Comparison of ENCODE assay signal across 9 cellular contexts in the genomic region with DNA sequence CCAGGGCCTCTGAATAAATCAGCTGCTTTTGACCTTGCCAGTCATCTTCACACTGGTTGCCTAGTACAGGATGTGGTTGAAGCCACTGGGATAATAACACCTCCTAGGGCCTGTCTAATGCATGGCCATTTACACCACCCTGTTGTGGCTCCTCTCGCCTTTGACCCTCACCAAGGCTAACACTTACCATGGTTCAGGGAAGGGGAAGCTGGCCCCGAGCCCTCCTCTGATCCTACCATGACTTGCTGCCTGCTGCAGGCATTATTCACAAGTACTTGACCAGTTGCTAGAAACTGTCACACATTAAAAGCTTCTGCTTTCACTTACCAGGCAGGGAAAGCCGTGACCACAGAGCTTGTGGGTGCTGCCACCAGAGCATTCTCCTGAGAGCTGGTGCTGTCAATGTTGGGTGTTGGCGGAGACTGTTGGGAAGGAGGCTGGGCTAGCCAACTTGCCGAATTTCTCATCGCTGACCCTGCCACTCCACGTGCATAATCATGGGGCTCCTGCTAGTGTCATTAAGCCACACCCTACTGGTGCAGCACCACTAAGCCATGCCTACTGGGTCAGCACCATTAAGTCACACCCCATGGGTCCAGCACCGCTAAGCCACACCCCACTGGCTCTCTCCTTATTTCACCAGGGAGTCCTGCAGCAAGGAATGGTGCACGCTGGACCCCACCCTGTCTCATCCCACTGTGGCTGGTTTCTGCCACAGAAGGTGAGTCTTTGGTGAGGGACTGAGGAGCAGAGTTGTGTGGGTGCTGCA. TPM values are rescaled to one million over a fixed set of nuclear protein-coding genes. Genes with fewer than 3 reads are reported as not detected.
A peak's percentile ranks its signal among the peaks of the same experiment; 100 is the strongest.
DNase-seq lines count a peak whose midpoint lies in the region; ATAC-seq and TF ChIP-seq lines count a peak whose summit lies in the region.
"Had no signal": no experiment of that assay in that cellular context is flagged by ENCODE, and none has a peak within 500 bp of the region (broad histone marks: within the 10 kb centered on the region; RNA-seq: fewer than 3 reads in every experiment).

No MANE protein-coding gene starts in this region.

- peak overlapping the region; percentile 64 for H3K4me3 Mint-ChIP-seq in natural killer cell treated with Interleukin-12 subunit alpha and Interleukin-12 subunit beta and Interleukin-15 and Interleukin-18, amount 100 ng/mL, for 72 hours
- H3K4me3 Mint-ChIP-seq: activated naive CD4-positive, alpha-beta T cell treated with anti-CD3 and anti-CD28 coated beads, Interleukin-2, amount 50 U/mL, for 24 hours had no signal

- H3K36me3 ChIP-seq in OCI-LY7 (ENCODE audit: insufficient read depth, low read length), result no peaks in the 10 kb centered on the region

- H3K27me3 Mint-ChIP-seq in natural killer cell treated with Interleukin-12 subunit alpha and Interleukin-12 subunit beta and Interleukin-15 and Interleukin-18, amount 100 ng/mL, for 72 hours, result peaks cover 0 to 22% of the 10 kb centered on the region in 2 donors
- H3K27me3 Mint-ChIP-seq: activated naive CD4-positive, alpha-beta T cell treated with anti-CD3 and anti-CD28 coated beads, Interleukin-2, amount 50 U/mL, for 24 hours had no signal

- peak; percentile 62 for ATAC-seq in HG02885 (IDR thresholded peaks at IDR 0.05; ENCODE audit: poor library complexity, unreplicated experiment)
- ATAC-seq in natural killer cell treated with Interleukin-12 subunit alpha and Interleukin-12 subunit beta and Interleukin-15 and Interleukin-18, amount 100 ng/mL, for 72 hours, result peak; percentile 95 to 96

- H3K4me2 ChIP-seq in OCI-LY7 (ENCODE audit: low read length), result peak overlapping the region; percentile 35

- H3K4me3 ChIP-seq in OCI-LY7 (ENCODE audit: low read depth, low read length, poor library complexity, severe bottlenecking), result no peak overlapping the region

- CTCF ChIA-PET in OCI-LY7 (lab: Charles Lee; ENCODE audit: unreplicated experiment), result interaction anchor here (1.4 kb wide), 1 partner anchor 8 kb away, joined by 3 read pairs; no protein-coding TSS in a partner anchor

- peaks cover 27% of the 10 kb centered on the region for H3K4me1 ChIP-seq in OCI-LY7 (ENCODE audit: insufficient read depth, low read length, poor library complexity, severe bottlenecking)

- intact Hi-C loops in OCI-LY7 (cut with micrococcal nuclease; ENCODE audit: unreplicated experiment), result no loop called here

- TF ChIP-seq CTCF in OCI-LY7 (conservative IDR thresholded peaks at IDR 0.05; ENCODE audit: low read length), result no peak

- no peak overlapping the region for H3K27ac ChIP-seq in OCI-LY7 (ENCODE audit: low read depth, low read length, poor library complexity, severe bottlenecking)

- H3K4me1 Mint-ChIP-seq in natural killer cell treated with Interleukin-12 subunit alpha and Interleukin-12 subunit beta and Interleukin-15 and Interleukin-18, amount 100 ng/mL, for 72 hours (ENCODE audit: low read depth in 2 of 2), result peaks cover 54 to 60% of the 10 kb centered on the region in 2 donors

- no peaks in the 10 kb centered on the region for H3K9me2 ChIP-seq in OCI-LY7 (ENCODE audit: insufficient read depth, low read length)

- H3K27ac Mint-ChIP-seq in natural killer cell treated with Interleukin-12 subunit alpha and Interleukin-12 subunit beta and Interleukin-15 and Interleukin-18, amount 100 ng/mL, for 72 hours, result peak overlapping the region in 1 of 2 donors; percentile 65
- H3K27ac Mint-ChIP-seq: activated naive CD4-positive, alpha-beta T cell treated with anti-CD3 and anti-CD28 coated beads, Interleukin-2, amount 50 U/mL, for 24 hours had no signal

- peak; percentile 72 for DNase-seq in NK-92 treated with Interleukin-12 subunit alpha and Interleukin-12 subunit beta, amount 100 ng/mL, for 24 hours (lab: John Stamatoyannopoulos, UW)
- no peak for DNase-seq in NK-92 (lab: John Stamatoyannopoulos, UW; ENCODE audit: unreplicated experiment)
- peak; percentile 59 for DNase-seq in OCI-LY7 (ENCODE audit: low spot score)
- peak; percentile 85 for DNase-seq in natural killer cell treated with Interleukin-12 subunit alpha and Interleukin-12 subunit beta and Interleukin-15 and Interleukin-18, amount 100 ng/mL, for 72 hours (ENCODE audit: low spot score)
- no peak for DNase-seq in anterior cingulate cortex (lab: John Stamatoyannopoulos, UW)
- DNase-seq in H4 (ENCODE audit: low spot score), result no peak
- DNase-seq in occipital lobe (lab: John Stamatoyannopoulos, UW), result no peak

- H3K9me3 Mint-ChIP-seq in natural killer cell treated with Interleukin-12 subunit alpha and Interleukin-12 subunit beta and Interleukin-15 and Interleukin-18, amount 100 ng/mL, for 72 hours, result no peaks in the 10 kb centered on the region
- H3K9me3 Mint-ChIP-seq: activated naive CD4-positive, alpha-beta T cell treated with anti-CD3 and anti-CD28 coated beads, Interleukin-2, amount 50 U/mL, for 24 hours had no signal

- BruUV-seq in OCI-LY7 (replicated peaks; lab: Mats Ljungman, UMichigan), result no TSS peak

- H2AFZ ChIP-seq in OCI-LY7 (ENCODE audit: low read length), result peak overlapping the region; percentile 70; the same call in 1 of the 2 replicates

- POLR2A ChIA-PET in OCI-LY7 (lab: Charles Lee), result interaction anchor here (0.5 to 1.4 kb wide), 4 partner anchors 30 to 38 kb away, joined by 3 to 11 read pairs (median 4); no protein-coding TSS in a partner anchor

- H4K20me1 ChIP-seq in OCI-LY7 (ENCODE audit: insufficient read depth, low read length), result no peaks in the 10 kb centered on the region

- no peaks in the 10 kb centered on the region for H3K36me3 Mint-ChIP-seq in natural killer cell treated with Interleukin-12 subunit alpha and Interleukin-12 subunit beta and Interleukin-15 and Interleukin-18, amount 100 ng/mL, for 72 hours
- H3K36me3 Mint-ChIP-seq: activated naive CD4-positive, alpha-beta T cell treated with anti-CD3 and anti-CD28 coated beads, Interleukin-2, amount 50 U/mL, for 24 hours had no signal

- H3K9me3 ChIP-seq in OCI-LY7 (ENCODE audit: low read length), result no peaks in the 10 kb centered on the region

- H3K79me2 ChIP-seq in OCI-LY7 (ENCODE audit: insufficient read depth, low read depth, low read length), result no peaks in the 10 kb centered on the region

RNA-seq across cellular contexts. Expression of gene TTC39C, which starts 47.0 kb away (rescaled TPM):
- 31.4 and 33.4 TPM in 2 replicates for total RNA-seq in OCI-LY7 (2014; rRNA removed; shearing (Covaris generic))
- total RNA-seq in OCI-LY7 (2022) (47.0 TPM in 2 replicates), occipital lobe (41.5 TPM)
- total RNA-seq in natural killer cell treated with Interleukin-12 subunit alpha and Interleukin-12 subunit beta and Interleukin-15 and Interleukin-18, amount 100 ng/mL, for 72 hours, result 10 to 100 TPM; 54.8 to 69.7 TPM
- total RNA-seq in H4 (2014; rRNA removed; shearing (Covaris generic)), result 20.8 and 21.3 TPM in 2 replicates

Comparison
In these comparisons a context has a peak if more than half of its experiments do, and no peak if none do; other contexts are left out.
1. DNase-seq: peak in NK-92 treated with Interleukin-12 subunit alpha and Interleukin-12 subunit beta, amount 100 ng/mL, for 24 hours (single experiment), OCI-LY7 (single experiment) and natural killer cell treated with Interleukin-12 subunit alpha and Interleukin-12 subunit beta and Interleukin-15 and Interleukin-18, amount 100 ng/mL, for 72 hours (single experiment); none in NK-92 (single experiment), anterior cingulate cortex (0 of 58), H4 (single experiment) and occipital lobe (single experiment).